Comparison of ENCODE assay signal across 8 cellular contexts in the genomic region with DNA sequence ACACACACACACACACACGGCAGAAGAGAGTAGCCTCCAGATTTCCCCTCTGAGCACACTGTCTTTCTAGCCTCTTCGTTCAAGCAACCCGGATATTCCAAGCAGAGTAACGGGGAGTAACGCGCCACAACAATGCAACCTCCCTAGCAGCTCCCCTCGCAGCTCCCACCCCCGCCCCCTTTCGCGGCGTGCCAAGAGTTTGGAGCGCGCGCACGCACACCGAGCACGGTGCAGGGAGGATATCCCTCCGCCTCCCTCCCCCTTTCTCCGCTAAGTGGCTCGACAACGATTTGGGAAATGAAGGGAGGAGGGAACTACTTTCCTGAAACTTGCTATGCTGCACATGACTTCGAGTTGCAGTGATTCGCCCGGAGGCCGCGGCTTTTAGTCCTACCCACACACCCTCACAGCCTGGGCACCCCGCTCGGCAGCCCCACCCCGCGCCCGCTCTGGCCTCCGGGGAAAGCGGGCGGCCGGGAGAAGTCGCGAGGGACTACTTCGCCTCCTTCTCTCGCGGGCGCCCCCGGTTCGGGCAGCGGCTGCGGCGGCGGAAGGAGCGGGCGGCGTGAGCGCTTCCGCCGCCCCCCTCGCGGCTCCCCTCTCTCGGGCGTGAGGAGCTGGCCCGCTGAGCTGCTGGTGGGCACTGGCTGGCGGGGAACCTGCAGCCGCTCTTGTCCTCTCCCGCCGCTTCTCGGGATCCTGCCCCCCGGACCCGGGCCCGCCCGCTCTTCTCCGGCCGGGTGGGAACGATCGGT. TPM values are rescaled to one million over a fixed set of nuclear protein-coding genes. Genes with fewer than 3 reads are reported as not detected.
DNase-seq lines count a peak whose midpoint lies in the region; ATAC-seq and TF ChIP-seq lines count a peak whose summit lies in the region.

No MANE protein-coding gene starts in this region.

- H3K4me3 ChIP-seq in duodenal mucosa (ENCODE audit: low read depth in 1 of 2, low read length in 2 of 2) (peak overlapping the region; percentile 86 to 88), liver (ENCODE audit: low read depth in 1 of 3, low read length in 3 of 3) (peak overlapping the region; percentile 71 to 99 (median 88))

- TF ChIP-seq CTCF in AG09319 (IDR thresholded peaks at IDR 0.05; ENCODE audit: low read depth, low read length) (no peak), liver (IDR thresholded peaks at IDR 0.05; ENCODE audit: low read depth, low read length, missing input control) (no peak)

- H3K27ac ChIP-seq in duodenal mucosa (ENCODE audit: low read depth, low read length), result peak overlapping the region; percentile 92
- H3K27ac ChIP-seq in liver (ENCODE audit: low read depth in 1 of 2, low read length in 2 of 2), result peak overlapping the region; percentile 91 to 95

- H3K27me3 ChIP-seq in duodenal mucosa (ENCODE audit: control insufficient read depth in 1 of 2, insufficient read depth in 2 of 2, low read length in 2 of 2), result no peaks in the 10 kb centered on the region
- no peaks in the 10 kb centered on the region for H3K27me3 ChIP-seq in liver (ENCODE audit: control insufficient read depth in 4 of 4, insufficient read depth in 4 of 4, low read length in 3 of 4)

- H3K9ac ChIP-seq in duodenal mucosa (ENCODE audit: low read depth in 1 of 2, low read length in 2 of 2) (peak overlapping the region; percentile 35 to 63), liver (ENCODE audit: low read depth in 1 of 2, low read length in 2 of 2) (peak overlapping the region in 1 of 2 donors; percentile 41)

- peak in 1 of 2 donors; percentile 24 for TF ChIP-seq RAD21 in liver (IDR thresholded peaks at IDR 0.05)

- ATAC-seq in GM19043 (IDR thresholded peaks at IDR 0.05; ENCODE audit: low read depth, unreplicated experiment) (peak; percentile 37), HG03457 (IDR thresholded peaks at IDR 0.05; ENCODE audit: unreplicated experiment) (peak; percentile 32)

- H3K4me1 ChIP-seq in duodenal mucosa (ENCODE audit: control insufficient read depth in 1 of 2, insufficient read depth in 2 of 2, low read length in 2 of 2) (peaks cover 9 to 14% of the 10 kb centered on the region in 2 donors), liver (ENCODE audit: control insufficient read depth in 4 of 4, insufficient read depth in 4 of 4, low read length in 3 of 4) (peaks cover 0 to 31% (median 20%) of the 10 kb centered on the region in 4 donors)

- under 1% methylated on average over 71 of the region's 71 CpGs for WGBS in liver

- peak; percentile 99 for DNase-seq in AG09319 (ENCODE audit: extremely low read depth, low read depth)
- DNase-seq in NCI-H774 (lab: John Stamatoyannopoulos, UW), result peak; percentile 88
- DNase-seq in activated CD4-positive, alpha-beta T cell treated with anti-CD3 and anti-CD28 coated beads, Interleukin-2, amount 50 U/mL, for 48 hours, result peak; percentile 70 to 77
- peak; percentile 36 for DNase-seq in stimulated activated CD4-positive, alpha-beta T cell treated with anti-CD3 and anti-CD28 coated beads, Interleukin-2, amount 100 ng/mL, for 4 hours (ENCODE audit: low read depth)

- no peaks in the 10 kb centered on the region for H3K9me3 ChIP-seq in duodenal mucosa (ENCODE audit: control insufficient read depth in 1 of 2, low read length in 2 of 2)
- no peaks in the 10 kb centered on the region for H3K9me3 ChIP-seq in liver (ENCODE audit: control insufficient read depth in 4 of 4, low read length in 3 of 4)

- H3K36me3 ChIP-seq in duodenal mucosa (ENCODE audit: control insufficient read depth in 1 of 2, insufficient read depth in 2 of 2, low read length in 2 of 2), result no peaks in the 10 kb centered on the region
- H3K36me3 ChIP-seq in liver (ENCODE audit: control insufficient read depth in 4 of 4, insufficient read depth in 3 of 4, low read depth in 1 of 4, low read length in 3 of 4), result no peaks in the 10 kb centered on the region

TF ChIP-seq in liver, 16 proteins besides CTCF, POLR2A, EP300 and RAD21:
- TF ChIP-seq, protein P1, sequence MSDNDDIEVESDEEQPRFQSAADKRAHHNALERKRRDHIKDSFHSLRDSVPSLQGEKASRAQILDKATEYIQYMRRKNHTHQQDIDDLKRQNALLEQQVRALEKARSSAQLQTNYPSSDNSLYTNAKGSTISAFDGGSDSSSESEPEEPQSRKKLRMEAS (IDR thresholded peaks at IDR 0.05), result no peak
- TF ChIP-seq HNF4A (conservative IDR thresholded peaks at IDR 0.05) (peak in 1 of 2 donors; percentile 13), YY1 (IDR thresholded peaks at IDR 0.05) (no peak), TAF1 (conservative IDR thresholded peaks at IDR 0.05) (peak; percentile 37), HNF4G (IDR thresholded peaks at IDR 0.05) (no peak), SP1 (IDR thresholded peaks at IDR 0.05) (peak; percentile 44), RXRA (IDR thresholded peaks at IDR 0.05) (peak; percentile 9 to 17)
- TF ChIP-seq, protein P2, sequence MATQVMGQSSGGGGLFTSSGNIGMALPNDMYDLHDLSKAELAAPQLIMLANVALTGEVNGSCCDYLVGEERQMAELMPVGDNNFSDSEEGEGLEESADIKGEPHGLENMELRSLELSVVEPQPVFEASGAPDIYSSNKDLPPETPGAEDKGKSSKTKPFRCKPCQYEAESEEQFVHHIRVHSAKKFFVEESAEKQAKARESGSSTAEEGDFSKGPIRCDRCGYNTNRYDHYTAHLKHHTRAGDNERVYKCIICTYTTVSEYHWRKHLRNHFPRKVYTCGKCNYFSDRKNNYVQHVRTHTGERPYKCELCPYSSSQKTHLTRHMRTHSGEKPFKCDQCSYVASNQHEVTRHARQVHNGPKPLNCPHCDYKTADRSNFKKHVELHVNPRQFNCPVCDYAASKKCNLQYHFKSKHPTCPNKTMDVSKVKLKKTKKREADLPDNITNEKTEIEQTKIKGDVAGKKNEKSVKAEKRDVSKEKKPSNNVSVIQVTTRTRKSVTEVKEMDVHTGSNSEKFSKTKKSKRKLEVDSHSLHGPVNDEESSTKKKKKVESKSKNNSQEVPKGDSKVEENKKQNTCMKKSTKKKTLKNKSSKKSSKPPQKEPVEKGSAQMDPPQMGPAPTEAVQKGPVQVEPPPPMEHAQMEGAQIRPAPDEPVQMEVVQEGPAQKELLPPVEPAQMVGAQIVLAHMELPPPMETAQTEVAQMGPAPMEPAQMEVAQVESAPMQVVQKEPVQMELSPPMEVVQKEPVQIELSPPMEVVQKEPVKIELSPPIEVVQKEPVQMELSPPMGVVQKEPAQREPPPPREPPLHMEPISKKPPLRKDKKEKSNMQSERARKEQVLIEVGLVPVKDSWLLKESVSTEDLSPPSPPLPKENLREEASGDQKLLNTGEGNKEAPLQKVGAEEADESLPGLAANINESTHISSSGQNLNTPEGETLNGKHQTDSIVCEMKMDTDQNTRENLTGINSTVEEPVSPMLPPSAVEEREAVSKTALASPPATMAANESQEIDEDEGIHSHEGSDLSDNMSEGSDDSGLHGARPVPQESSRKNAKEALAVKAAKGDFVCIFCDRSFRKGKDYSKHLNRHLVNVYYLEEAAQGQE (IDR thresholded peaks at IDR 0.05), result peak; percentile 41

RNA-seq across cellular contexts. Expression of gene SPRED1, which starts 0.7 kb away (rescaled TPM):
- total RNA-seq in liver, result 1 to 10 TPM; 6.7 to 7.7 TPM
- polyA plus RNA-seq in liver, result 1 to 10 TPM; 1.2 to 2.1 TPM

Comparison
In these comparisons a context has a peak if more than half of its experiments do, and no peak if none do; other contexts are left out.
1. Peak in every context shown above with its lines: DNase-seq, ATAC-seq, H3K4me3 ChIP-seq and H3K27ac ChIP-seq.
2. DNase-seq: peak in every context shown above with its lines; median percentile 99 in AG09319; 88 in NCI-H774; 74 in activated CD4-positive, alpha-beta T cell treated with anti-CD3 and anti-CD28 coated beads, Interleukin-2, amount 50 U/mL, for 48 hours; 36 in stimulated activated CD4-positive, alpha-beta T cell treated with anti-CD3 and anti-CD28 coated beads, Interleukin-2, amount 100 ng/mL, for 4 hours.